In genomic region chr6:111971181-111971829, GRCh38 we compare ENCODE assay signal across 1 cellular context.
TF ChIP-seq lines count a peak whose summit lies in the region.

No MANE protein-coding gene starts in this region.

TF ChIP-seq in IMR-90, 13 proteins besides CTCF, POLR2A, EP300 and RAD21:
- TF ChIP-seq MAFK (IDR thresholded peaks at IDR 0.05; ENCODE audit: low read depth, low read length) (peak; percentile 93), NFE2L2 (IDR thresholded peaks at IDR 0.05; ENCODE audit: low read depth, low read length) (no peak)
